ENCODE assay signal across 8 cellular contexts in genomic region chr19:34336781-34337271, GRCh38. TPM values are rescaled to one million over a fixed set of nuclear protein-coding genes. Genes with fewer than 3 reads are reported as not detected.
DNase-seq lines count a peak whose midpoint lies in the region; ATAC-seq and TF ChIP-seq lines count a peak whose summit lies in the region.

No MANE protein-coding gene starts in this region.

- in situ Hi-C loops in GM13976 (cut with MboI; ENCODE audit: low sequenced_read_pairs, unreplicated experiment), result no loop called here

- TF ChIP-seq CTCF in C4-2B (conservative IDR thresholded peaks at IDR 0.05) (peak; percentile 81), GM13976 (IDR thresholded peaks at IDR 0.05; ENCODE audit: borderline replicate concordance, control extremely low read depth, extremely low read depth, insufficient read depth, missing control alignments) (no peak), mesothelial cell of epicardium (IDR thresholded peaks at IDR 0.05; ENCODE audit: unreplicated experiment) (peak; percentile 95)

- H3K27me3 Mint-ChIP-seq in mesothelial cell of epicardium (ENCODE audit: low read depth), result no peaks in the 10 kb centered on the region

- no peak overlapping the region for H3K27ac ChIP-seq in C4-2B

- H3K9me3 Mint-ChIP-seq in mesothelial cell of epicardium, result no peaks in the 10 kb centered on the region

- DNase-seq in GM13976 (ENCODE audit: low spot score) (peak; percentile 62), RPMI7951 (ENCODE audit: low read depth) (peak; percentile 31), mesothelial cell of epicardium (ENCODE audit: low spot score in 2 of 2, unreplicated experiment in 2 of 2) (no peak), cerebellar nuclear complex (lab: John Stamatoyannopoulos, UW) (no peak), NCI-H1930 (lab: John Stamatoyannopoulos, UW) (no peak)
- peak; percentile 52 for DNase-seq in central memory CD4-positive, alpha-beta T cell

- no peak overlapping the region for H3K4me3 Mint-ChIP-seq in mesothelial cell of epicardium

- peak overlapping the region; percentile 22 for H3K27ac Mint-ChIP-seq in mesothelial cell of epicardium

- H3K36me3 Mint-ChIP-seq in mesothelial cell of epicardium, result peaks cover 53% of the 10 kb centered on the region

- H3K4me1 Mint-ChIP-seq in mesothelial cell of epicardium, result no peaks in the 10 kb centered on the region

- no peak for ATAC-seq in GM21390 (IDR thresholded peaks at IDR 0.05; ENCODE audit: unreplicated experiment)

RNA-seq across cellular contexts. Expression of gene GPI, which starts 28.2 kb away (rescaled TPM):
- 298 and 372 TPM in 2 replicates for total RNA-seq in RPMI7951 (2014; rRNA removed; shearing (Covaris generic))
- total RNA-seq in mesothelial cell of epicardium, result 226 to 228 TPM (median 226 TPM) in 3 replicates

Comparison
In these comparisons a context has a peak if more than half of its experiments do, and no peak if none do; other contexts are left out.
1. DNase-seq: peak in GM13976 (single experiment), RPMI7951 (single experiment) and central memory CD4-positive, alpha-beta T cell (single experiment); none in mesothelial cell of epicardium (0 of 2), cerebellar nuclear complex (0 of 2) and NCI-H1930 (0 of 2).